In genomic region chr6:37802810-37803209, GRCh38 we compare ENCODE assay signal across 19 cellular contexts.
"Had no signal": no experiment of that assay in that cellular context is flagged by ENCODE, and none has a peak within 500 bp of the region (broad histone marks: within the 10 kb centered on the region; RNA-seq: fewer than 3 reads in every experiment).

No MANE protein-coding gene starts in this region.

- H3K36me3 Mint-ChIP-seq: activated CD4-positive, alpha-beta memory T cell treated with anti-CD3 and anti-CD28 coated beads for 36 hours; activated CD8-positive, alpha-beta memory T cell treated with anti-CD3 and anti-CD28 coated beads, Interleukin-2, amount 10 ng/mL, durations not matched to agents 7 days and 5 days; activated naive CD4-positive, alpha-beta T cell treated with anti-CD3 and anti-CD28 coated beads, Interleukin-2, amount 10 ng/mL, durations not matched to agents 7 days and 5 days; memory B cell; naive thymus-derived CD8-positive, alpha-beta T cell; stimulated activated naive B cell treated with anti-CD40 and anti-IgM and Interleukin-4, amounts not matched to agents 10 μg/mL and 1 μg/mL and 100 μg/mL, for 72 hours; type B pancreatic cell had no signal

- H3K4me1 Mint-ChIP-seq: activated naive CD4-positive, alpha-beta T cell treated with anti-CD3 and anti-CD28 coated beads, Interleukin-2, amount 10 ng/mL, durations not matched to agents 7 days and 5 days; memory B cell; stimulated activated naive B cell treated with anti-CD40 and anti-IgM and Interleukin-4, amounts not matched to agents 10 μg/mL and 1 μg/mL and 100 μg/mL, for 72 hours had no signal

- H3K27me3 Mint-ChIP-seq: activated CD4-positive, alpha-beta memory T cell treated with anti-CD3 and anti-CD28 coated beads for 36 hours; activated T-cell treated with anti-CD3 and anti-CD28 coated beads, Interleukin-2, amount 50 U/mL, for 24 hours; memory B cell; type B pancreatic cell had no signal

- H3K36me3 ChIP-seq: left ventricle myocardium inferior, right atrium auricular region had no signal

- H3K9me3 ChIP-seq: left ventricle myocardium inferior, mucosa of descending colon, right atrium auricular region had no signal

- H3K4me3 ChIP-seq: hepatocyte, left ventricle myocardium inferior, mucosa of descending colon, right atrium auricular region, skin epidermis had no signal

- H3K4me3 Mint-ChIP-seq: activated CD4-positive, alpha-beta memory T cell treated with anti-CD3 and anti-CD28 coated beads for 36 hours; activated CD8-positive, alpha-beta memory T cell treated with anti-CD3 and anti-CD28 coated beads, Interleukin-2, amount 10 ng/mL, durations not matched to agents 7 days and 5 days; activated naive CD4-positive, alpha-beta T cell treated with anti-CD3 and anti-CD28 coated beads, Interleukin-2, amount 10 ng/mL, durations not matched to agents 7 days and 5 days; activated T-cell treated with anti-CD3 and anti-CD28 coated beads, Interleukin-2, amount 50 U/mL, for 24 hours; memory B cell; naive thymus-derived CD8-positive, alpha-beta T cell; stimulated activated naive B cell treated with anti-CD40 and anti-IgM and Interleukin-4, amounts not matched to agents 10 μg/mL and 1 μg/mL and 100 μg/mL, for 72 hours; type B pancreatic cell had no signal

- H3K9me3 Mint-ChIP-seq: activated CD4-positive, alpha-beta memory T cell treated with anti-CD3 and anti-CD28 coated beads for 36 hours; activated naive CD4-positive, alpha-beta T cell treated with anti-CD3 and anti-CD28 coated beads, Interleukin-2, amount 10 ng/mL, durations not matched to agents 7 days and 5 days; activated T-cell treated with anti-CD3 and anti-CD28 coated beads, Interleukin-2, amount 50 U/mL, for 24 hours; memory B cell; naive thymus-derived CD8-positive, alpha-beta T cell; stimulated activated naive B cell treated with anti-CD40 and anti-IgM and Interleukin-4, amounts not matched to agents 10 μg/mL and 1 μg/mL and 100 μg/mL, for 72 hours; type B pancreatic cell had no signal

- ATAC-seq: activated CD8-positive, alpha-beta memory T cell treated with anti-CD3 and anti-CD28 coated beads, Interleukin-2, amount 10 ng/mL, durations not matched to agents 7 days and 5 days; mucosa of descending colon; naive thymus-derived CD8-positive, alpha-beta T cell; stimulated activated naive B cell treated with anti-CD40 and anti-IgM and Interleukin-4, amounts not matched to agents 10 μg/mL and 1 μg/mL and 100 μg/mL, for 72 hours had no signal

- H3K27me3 ChIP-seq: hepatocyte, right atrium auricular region had no signal

- H3K27ac ChIP-seq: hepatocyte, left ventricle myocardium inferior, right atrium auricular region, skin epidermis had no signal

- H3K4me1 ChIP-seq: left ventricle myocardium inferior, right atrium auricular region had no signal

- H3K27ac Mint-ChIP-seq: activated CD4-positive, alpha-beta memory T cell treated with anti-CD3 and anti-CD28 coated beads for 36 hours; activated CD8-positive, alpha-beta memory T cell treated with anti-CD3 and anti-CD28 coated beads, Interleukin-2, amount 10 ng/mL, durations not matched to agents 7 days and 5 days; activated naive CD4-positive, alpha-beta T cell treated with anti-CD3 and anti-CD28 coated beads, Interleukin-2, amount 10 ng/mL, durations not matched to agents 7 days and 5 days; activated T-cell treated with anti-CD3 and anti-CD28 coated beads, Interleukin-2, amount 50 U/mL, for 24 hours; memory B cell; naive thymus-derived CD8-positive, alpha-beta T cell; stimulated activated naive B cell treated with anti-CD40 and anti-IgM and Interleukin-4, amounts not matched to agents 10 μg/mL and 1 μg/mL and 100 μg/mL, for 72 hours; type B pancreatic cell had no signal

- DNase-seq: activated CD4-positive, alpha-beta memory T cell treated with anti-CD3 and anti-CD28 coated beads for 36 hours; activated CD4-positive, alpha-beta T cell treated with anti-CD3 and anti-CD28 coated beads for 1 hour; activated CD8-positive, alpha-beta memory T cell treated with anti-CD3 and anti-CD28 coated beads, Interleukin-2, amount 10 ng/mL, durations not matched to agents 7 days and 5 days; activated naive CD4-positive, alpha-beta T cell treated with anti-CD3 and anti-CD28 coated beads, Interleukin-2, amount 10 ng/mL, durations not matched to agents 7 days and 5 days; activated T-cell treated with anti-CD3 and anti-CD28 coated beads, Interleukin-2, amount 50 U/mL, for 24 hours; left ventricle myocardium inferior; mucosa of descending colon; naive thymus-derived CD8-positive, alpha-beta T cell; nucleus accumbens; stimulated activated CD4-positive, alpha-beta T cell treated with anti-CD3 and anti-CD28 coated beads, Interleukin-15, amount 100 ng/mL, for 24 hours; stimulated activated CD4-positive, alpha-beta T cell treated with anti-CD3 and anti-CD28 coated beads, Interleukin-4, amount 100 ng/mL, for 1 hour; stimulated activated naive B cell treated with anti-CD40 and anti-IgM and Interleukin-4, amounts not matched to agents 10 μg/mL and 1 μg/mL and 100 μg/mL, for 72 hours; substantia nigra; T1000 had no signal
